Comparison of ENCODE assay signal across 16 cellular contexts in the genomic region with DNA sequence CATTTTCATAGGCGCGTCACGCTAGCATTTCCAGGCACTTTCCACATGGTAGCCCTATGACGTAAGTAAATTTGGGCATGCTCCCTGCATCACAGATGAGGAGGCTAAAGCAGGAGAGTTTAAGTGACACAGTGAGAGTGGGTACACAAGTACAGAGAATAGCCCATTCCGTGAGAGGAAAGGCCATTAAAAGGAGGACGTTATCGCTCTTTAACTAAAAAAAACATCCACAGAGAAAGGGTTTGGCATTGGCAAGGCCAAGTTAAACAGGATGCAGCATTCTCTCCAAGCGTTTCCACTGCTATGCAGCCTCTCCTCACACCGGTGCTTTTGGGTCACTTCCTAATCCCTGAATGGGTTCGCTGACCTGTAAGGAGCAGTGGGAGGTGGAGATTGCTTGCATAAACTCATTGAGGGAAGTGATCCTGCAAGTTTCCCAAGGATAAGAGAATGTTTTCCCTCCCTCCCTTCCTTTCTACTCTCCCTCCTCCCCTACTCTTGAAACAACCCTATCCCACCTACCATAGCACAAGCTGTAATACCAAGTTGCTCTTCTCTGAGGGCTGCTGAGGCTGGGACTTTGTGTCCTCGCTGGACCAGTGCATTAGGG.
A peak's percentile ranks its signal among the peaks of the same experiment; 100 is the strongest.
DNase-seq lines count a peak whose midpoint lies in the region; ATAC-seq lines count a peak whose summit lies in the region.
"Had no signal": no experiment of that assay in that cellular context is flagged by ENCODE, and none has a peak within 500 bp of the region (broad histone marks: within the 10 kb centered on the region; RNA-seq: fewer than 3 reads in every experiment).

No MANE protein-coding gene starts in this region.

- WGBS in HUES64, result 49% methylated on average over 11 of the region's 11 CpGs

- no peak for ATAC-seq in HG02885 (IDR thresholded peaks at IDR 0.05; ENCODE audit: poor library complexity, unreplicated experiment)
- ATAC-seq: activated T-cell treated with anti-CD3 and anti-CD28 coated beads, Interleukin-2, amount 50 U/mL, for 4 hours had no signal

- DNase-seq in astrocyte of the hippocampus (ENCODE audit: low read depth, low spot score) (peak; percentile 94), iPS DF 19.7 (ENCODE audit: low read depth, low spot score) (peak; percentile 71), non-pigmented ciliary epithelial cell (ENCODE audit: low read depth) (peak; percentile 58), SW480 (ENCODE audit: low spot score) (no peak), cerebellar nuclear complex (lab: John Stamatoyannopoulos, UW) (no peak), OCI-M1 (lab: John Stamatoyannopoulos, UW) (no peak)
- DNase-seq: activated CD4-positive, CD25-positive, alpha-beta regulatory T cell treated with anti-CD3 and anti-CD28 coated beads, Interleukin-2, amount 50 U/mL, for 72 hours; activated T-cell treated with anti-CD3 and anti-CD28 coated beads, Interleukin-2, amount 50 U/mL, for 4 hours; anterior cingulate cortex; DND-41; NCI-H446 treated with DMSO at 0.1 percent for 48 hours; stimulated activated naive CD4-positive, alpha-beta T cell had no signal

- H3K27ac ChIP-seq in HUES64 (ENCODE audit: low read depth, low read length), result peak overlapping the region; percentile 51; the same call in 1 of the 2 replicates

- H3K4me1 ChIP-seq in HUES64 (ENCODE audit: insufficient read depth, low read length), result peaks cover 10% of the 10 kb centered on the region

- no peak overlapping the region for H3K9ac ChIP-seq in HUES64 (ENCODE audit: low read depth, low read length)

- H3K36me3 ChIP-seq in HUES64 (ENCODE audit: insufficient read depth, low read length), result no peaks in the 10 kb centered on the region
- H3K36me3 ChIP-seq: esophagus muscularis mucosa, ovary had no signal

- no peak overlapping the region for H3K4me3 ChIP-seq in HUES64 (ENCODE audit: low read length)
- H3K4me3 ChIP-seq: esophagus muscularis mucosa, ovary had no signal

- no peaks in the 10 kb centered on the region for H3K27me3 ChIP-seq in HUES64 (ENCODE audit: insufficient read depth, low read length)
- H3K27me3 ChIP-seq: esophagus muscularis mucosa, ovary had no signal

- H3K9me3 ChIP-seq in HUES64 (ENCODE audit: insufficient read depth, low read depth, low read length), result peaks cover 5% of the 10 kb centered on the region
- H3K9me3 ChIP-seq: ovary had no signal

Comparison
In these comparisons a context has a peak if more than half of its experiments do, and no peak if none do; other contexts are left out.
1. DNase-seq: peak in astrocyte of the hippocampus (single experiment), iPS DF 19.7 (single experiment) and non-pigmented ciliary epithelial cell (single experiment); none in SW480 (single experiment), cerebellar nuclear complex (0 of 2) and OCI-M1 (single experiment).